ENCODE assay signal across 8 cellular contexts in genomic region chr7:101085000-101085948, GRCh38. TPM values are rescaled to one million over a fixed set of nuclear protein-coding genes. Genes with fewer than 3 reads are reported as not detected.
DNase-seq lines count a peak whose midpoint lies in the region; ATAC-seq and TF ChIP-seq lines count a peak whose summit lies in the region.

TSS of gene TRIM56 (plus strand) at chr7:101085481. CDS start at chr7:101087313, 1,832 bp downstream.

- H3K4me3 Mint-ChIP-seq in T-helper 17 cell = peak within 1 kb of the TSS; percentile 98

- H3K9me3 ChIP-seq in HEK293 (ENCODE audit: control insufficient read depth, insufficient read depth, low read depth, low read length) = no peaks in the 10 kb centered on the region
- H3K9me3 ChIP-seq in T-helper 17 cell (ENCODE audit: control insufficient read depth, low read length, poor library complexity, severe bottlenecking) = no peaks in the 10 kb centered on the region
- H3K9me3 ChIP-seq in right cardiac atrium (ENCODE audit: control insufficient read depth, low read length) = no peaks in the 10 kb centered on the region
- no peaks in the 10 kb centered on the region for H3K9me3 ChIP-seq in aorta (ENCODE audit: control insufficient read depth, low read length)

- peak within 1 kb of the TSS; percentile 63 for H3K4me3 ChIP-seq in HEK293 (ENCODE audit: low read depth, low read length)
- H3K4me3 ChIP-seq in right cardiac atrium (ENCODE audit: low read length) = peak within 1 kb of the TSS; percentile 56
- peak within 1 kb of the TSS; percentile 30 to 71 for H3K4me3 ChIP-seq in aorta (ENCODE audit: low read length in 2 of 2)

- peak within 1 kb of the TSS; percentile 94 for H3K27ac Mint-ChIP-seq in T-helper 17 cell

- peaks cover 24% of the 10 kb centered on the region for H3K4me1 Mint-ChIP-seq in T-helper 17 cell

- TF ChIP-seq CTCF in HEK293 (tag by site-specific recombination; IDR thresholded peaks at IDR 0.05) = peak; percentile 12; the same call in 1 of the 2 replicates

- peak; percentile 94 for ATAC-seq in T-helper 17 cell
- ATAC-seq in right cardiac atrium = peak; percentile 95 to 96
- ATAC-seq in aorta (ENCODE audit: low FRiP score) = peak; percentile 92

- CTCF ChIA-PET in HEK293 (lab: Yijun Ruan, JAX) = interaction anchor here (0.6 to 2.7 kb wide), 13 partner anchors 8 to 474 kb away, joined by 3 to 18 read pairs (median 4); partner anchors contain the start of genes FIS1 and SERPINE1

- peak within 1 kb of the TSS; percentile 77 for H3K27ac ChIP-seq in HEK293 (ENCODE audit: extremely low read depth, low read depth, low read length)
- H3K27ac ChIP-seq in right cardiac atrium (ENCODE audit: low read length) = peak within 1 kb of the TSS; percentile 77
- peak within 1 kb of the TSS; percentile 38 to 69 for H3K27ac ChIP-seq in aorta (ENCODE audit: low read depth in 1 of 2, low read length in 2 of 2)

- H3K27me3 ChIP-seq in right cardiac atrium (ENCODE audit: control insufficient read depth, insufficient read depth) = no peaks in the 10 kb centered on the region
- H3K27me3 ChIP-seq in aorta (ENCODE audit: control insufficient read depth in 1 of 2, insufficient read depth in 2 of 2, low read length in 1 of 2) = no peaks in the 10 kb centered on the region

- 2% methylated on average over 28 of the region's 28 CpGs for WGBS in right cardiac atrium
- WGBS in aorta, 2 donors = 3% methylated on average over 27 to 28 of the region's 28 CpGs

- DNase-seq in GM03348 (ENCODE audit: low spot score) (peak; percentile 95), NCI-H1092 (lab: John Stamatoyannopoulos, UW) (peak; percentile 22), T-helper 17 cell (peak; percentile 55 to 63 (median 61)), amygdala (lab: John Stamatoyannopoulos, UW) (peak in 54 of 56 donors; percentile 10 to 79 (median 49)), right cardiac atrium (peak; percentile 90 to 95 (median 94)), retina (peak; percentile 63), aorta (peak; percentile 92 to 96)

- no peaks in the 10 kb centered on the region for H3K27me3 Mint-ChIP-seq in T-helper 17 cell

- peaks cover 3% of the 10 kb centered on the region for H3K36me3 Mint-ChIP-seq in T-helper 17 cell (ENCODE audit: low read depth)

- H3K36me3 ChIP-seq in HEK293 (ENCODE audit: control insufficient read depth in 2 of 2, insufficient read depth in 1 of 2, low read length in 2 of 2) (peaks cover 0 to 27% of the 10 kb centered on the region in 2 experiments; a peak in 1 of 3 replicates), aorta (ENCODE audit: control insufficient read depth in 1 of 2, insufficient read depth in 2 of 2, low read length in 1 of 2) (peaks cover 0 to 2% of the 10 kb centered on the region in 2 donors)

- 0 out of 2 replicates have a peak, but pooled peaks cover 2% of the 10 kb centered on the region for H3K4me1 ChIP-seq in HEK293 (ENCODE audit: control insufficient read depth, insufficient read depth, low read length)
- H3K4me1 ChIP-seq in right cardiac atrium (ENCODE audit: control insufficient read depth, insufficient read depth, low read length) = peaks cover 4% of the 10 kb centered on the region
- H3K4me1 ChIP-seq in aorta (ENCODE audit: control insufficient read depth in 1 of 2, insufficient read depth in 2 of 2, low read length in 2 of 2) = no peaks in the 10 kb centered on the region

- intact Hi-C loops in right cardiac atrium (cut with DNase I) (loop anchor here in 2 of 4 donors (5.0 to 10.0 kb wide), 3 partner anchors 50 to 188 kb away; partner anchors contain the start of gene ACHE (in 1 of the 2)), aorta (cut with DNase I) (loop anchor here in 1 of 2 donors (2.0 kb wide), 1 partner anchor 54 kb away; no protein-coding TSS in a partner anchor)

- POLR2A ChIA-PET in HEK293 (lab: Yijun Ruan, JAX) = interaction anchor here (0.6 to 1.7 kb wide), 13 partner anchors 11 to 1291 kb away, joined by 3 to 7 read pairs (median 4); partner anchors contain the start of genes PLOD3, SRRT, UFSP1 and ZNHIT1

TF ChIP-seq in HEK293, 187 proteins besides CTCF, POLR2A, EP300 and RAD21 (continues in another document):
- TF ChIP-seq SP7 (tag by site-specific recombination; IDR thresholded peaks at IDR 0.05) = peak; percentile 83
- TF ChIP-seq, protein P1, sequence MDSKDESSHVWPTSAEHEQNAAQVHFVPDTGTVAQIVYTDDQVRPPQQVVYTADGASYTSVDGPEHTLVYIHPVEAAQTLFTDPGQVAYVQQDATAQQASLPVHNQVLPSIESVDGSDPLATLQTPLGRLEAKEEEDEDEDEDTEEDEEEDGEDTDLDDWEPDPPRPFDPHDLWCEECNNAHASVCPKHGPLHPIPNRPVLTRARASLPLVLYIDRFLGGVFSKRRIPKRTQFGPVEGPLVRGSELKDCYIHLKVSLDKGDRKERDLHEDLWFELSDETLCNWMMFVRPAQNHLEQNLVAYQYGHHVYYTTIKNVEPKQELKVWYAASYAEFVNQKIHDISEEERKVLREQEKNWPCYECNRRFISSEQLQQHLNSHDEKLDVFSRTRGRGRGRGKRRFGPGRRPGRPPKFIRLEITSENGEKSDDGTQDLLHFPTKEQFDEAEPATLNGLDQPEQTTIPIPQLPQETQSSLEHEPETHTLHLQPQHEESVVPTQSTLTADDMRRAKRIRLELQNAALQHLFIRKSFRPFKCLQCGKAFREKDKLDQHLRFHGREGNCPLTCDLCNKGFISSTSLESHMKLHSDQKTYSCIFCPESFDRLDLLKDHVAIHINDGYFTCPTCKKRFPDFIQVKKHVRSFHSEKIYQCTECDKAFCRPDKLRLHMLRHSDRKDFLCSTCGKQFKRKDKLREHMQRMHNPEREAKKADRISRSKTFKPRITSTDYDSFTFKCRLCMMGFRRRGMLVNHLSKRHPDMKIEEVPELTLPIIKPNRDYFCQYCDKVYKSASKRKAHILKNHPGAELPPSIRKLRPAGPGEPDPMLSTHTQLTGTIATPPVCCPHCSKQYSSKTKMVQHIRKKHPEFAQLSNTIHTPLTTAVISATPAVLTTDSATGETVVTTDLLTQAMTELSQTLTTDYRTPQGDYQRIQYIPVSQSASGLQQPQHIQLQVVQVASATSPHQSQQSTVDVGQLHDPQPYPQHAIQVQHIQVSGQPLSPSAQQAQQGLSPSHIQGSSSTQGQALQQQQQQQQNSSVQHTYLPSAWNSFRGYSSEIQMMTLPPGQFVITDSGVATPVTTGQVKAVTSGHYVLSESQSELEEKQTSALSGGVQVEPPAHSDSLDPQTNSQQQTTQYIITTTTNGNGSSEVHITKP (tag by site-specific recombination; IDR thresholded peaks at IDR 0.05) = peak; percentile 49
- peak; percentile 97 for TF ChIP-seq ZNF341 (tag by site-specific recombination; IDR thresholded peaks at IDR 0.05; ENCODE audit: low read depth)
- TF ChIP-seq SCRT2 (tag by site-specific recombination; IDR thresholded peaks at IDR 0.05) = peak; percentile 84
- TF ChIP-seq ZNF501 (tag by site-specific recombination; IDR thresholded peaks at IDR 0.05) = peak; percentile 93
- no peak for TF ChIP-seq ZNF404 (tag by site-specific recombination; IDR thresholded peaks at IDR 0.05)
- TF ChIP-seq ZNF600 (tag by site-specific recombination; IDR thresholded peaks at IDR 0.05) = peak; percentile 78
- TF ChIP-seq ZBTB21 (tag by site-specific recombination; IDR thresholded peaks at IDR 0.05) = peak; percentile 17; the same call in 1 of the 2 replicates
- TF ChIP-seq, protein P2, sequence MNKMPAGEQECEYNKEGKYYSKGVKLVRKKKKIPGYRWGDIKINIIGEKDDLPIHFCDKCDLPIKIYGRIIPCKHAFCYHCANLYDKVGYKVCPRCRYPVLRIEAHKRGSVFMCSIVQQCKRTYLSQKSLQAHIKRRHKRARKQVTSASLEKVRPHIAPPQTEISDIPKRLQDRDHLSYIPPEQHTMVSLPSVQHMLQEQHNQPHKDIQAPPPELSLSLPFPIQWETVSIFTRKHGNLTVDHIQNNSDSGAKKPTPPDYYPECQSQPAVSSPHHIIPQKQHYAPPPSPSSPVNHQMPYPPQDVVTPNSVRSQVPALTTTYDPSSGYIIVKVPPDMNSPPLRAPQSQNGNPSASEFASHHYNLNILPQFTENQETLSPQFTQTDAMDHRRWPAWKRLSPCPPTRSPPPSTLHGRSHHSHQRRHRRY (tag by site-specific recombination; IDR thresholded peaks at IDR 0.05) = 0 out of 2 replicates have a peak, but pooled peaks have one; percentile 17
- no peak for TF ChIP-seq FEZF1 (tag by site-specific recombination; IDR thresholded peaks at IDR 0.05)
- no peak for TF ChIP-seq ZBTB49 (tag by site-specific recombination; IDR thresholded peaks at IDR 0.05; ENCODE audit: low read depth)
- TF ChIP-seq SCRT1 (tag by site-specific recombination; IDR thresholded peaks at IDR 0.05; ENCODE audit: borderline replicate concordance) = peak; percentile 88
- TF ChIP-seq ZNF394 (tag by site-specific recombination; IDR thresholded peaks at IDR 0.05; ENCODE audit: borderline replicate concordance) = peak; percentile 39; the same call in 1 of the 2 replicates
- TF ChIP-seq ZNF302 (tag by site-specific recombination; IDR thresholded peaks at IDR 0.05; ENCODE audit: low read depth) = no peak
- TF ChIP-seq ZNF654 (tag by site-specific recombination; IDR thresholded peaks at IDR 0.05; ENCODE audit: low read depth) = no peak

RNA-seq across cellular contexts. Expression of gene TRIM56, which starts in this region (rescaled TPM):
- total RNA-seq in T-helper 17 cell (10 to 100 TPM; 38.4 to 46.6 TPM), right cardiac atrium (10 to 100 TPM; 20.0 to 24.5 (median 22.3) TPM), aorta (10 to 100 TPM; 56.6 to 58.3 TPM)
- polyA plus RNA-seq in right cardiac atrium (11.4 TPM), aorta (10 to 100 TPM in 1 of 2 donors, 1 to 10 TPM in 1; 9.4 to 16.9 TPM)

Comparison
In these comparisons a context has a peak if more than half of its experiments do, and no peak if none do; other contexts are left out.
1. Peak in every context shown above with its lines: DNase-seq, ATAC-seq, H3K4me3 ChIP-seq and H3K27ac ChIP-seq.
2. DNase-seq: peak in every context shown above with its lines; median percentile 95 in GM03348; 94 in right cardiac atrium; 94 in aorta; 63 in retina; 61 in T-helper 17 cell; 49 in amygdala; 22 in NCI-H1092.